Comparison of ENCODE assay signal across 9 cellular contexts in genomic region chr17:75754378-75755204, GRCh38. TPM values are rescaled to one million over a fixed set of nuclear protein-coding genes. Genes with fewer than 3 reads are reported as not detected.
DNase-seq lines count a peak whose midpoint lies in the region; ATAC-seq, FAIRE-seq and TF ChIP-seq lines count a peak whose summit lies in the region.
"Had no signal": no experiment of that assay in that cellular context is flagged by ENCODE, and none has a peak within 500 bp of the region (broad histone marks: within the 10 kb centered on the region; RNA-seq: fewer than 3 reads in every experiment).

No MANE protein-coding gene starts in this region.

- peak overlapping the region; percentile 45 to 72 for H3K4me3 Mint-ChIP-seq in activated T-cell treated with anti-CD3 and anti-CD28 coated beads, Interleukin-2, amount 50 U/mL, for 72 hours

- H3K4me1 Mint-ChIP-seq in activated T-cell treated with anti-CD3 and anti-CD28 coated beads, Interleukin-2, amount 50 U/mL, for 72 hours (ENCODE audit: low read depth), result peaks cover 19% of the 10 kb centered on the region

- peak overlapping the region; percentile 48 for H3K27ac Mint-ChIP-seq in activated T-cell treated with anti-CD3 and anti-CD28 coated beads, Interleukin-2, amount 50 U/mL, for 72 hours

- H3K4me1 ChIP-seq in thoracic aorta (ENCODE audit: control insufficient read depth in 1 of 2, low read depth in 2 of 2), result peaks cover 3 to 28% of the 10 kb centered on the region in 2 donors

- ATAC-seq in activated T-cell treated with anti-CD3 and anti-CD28 coated beads, Interleukin-2, amount 50 U/mL, for 72 hours (replicated peaks in 1 of 2), result no peak
- ATAC-seq in thoracic aorta (ENCODE audit: insufficient number of reproducible peaks, low FRiP score, low read depth), result no peak
- ATAC-seq in HG03135 (IDR thresholded peaks at IDR 0.05; ENCODE audit: unreplicated experiment), result no peak

- H3K27ac ChIP-seq in WERI-Rb-1, result peak overlapping the region; percentile 86
- no peak overlapping the region for H3K27ac ChIP-seq in thoracic aorta

- no peaks in the 10 kb centered on the region for H3K27me3 ChIP-seq in WERI-Rb-1 (ENCODE audit: insufficient read depth, low read depth, severe bottlenecking)
- H3K27me3 ChIP-seq in thoracic aorta (replicated peaks; ENCODE audit: insufficient read depth), result no peaks in the 10 kb centered on the region
- H3K27me3 ChIP-seq: heart right ventricle had no signal

- no peaks in the 10 kb centered on the region for H3K9me3 ChIP-seq in WERI-Rb-1 (ENCODE audit: severe bottlenecking)
- no peaks in the 10 kb centered on the region for H3K9me3 ChIP-seq in thoracic aorta
- H3K9me3 ChIP-seq: heart right ventricle had no signal

- TF ChIP-seq CTCF in WERI-Rb-1 (IDR thresholded peaks at IDR 0.05; ENCODE audit: low read depth, low read length), result no peak
- TF ChIP-seq CTCF in thoracic aorta (IDR thresholded peaks at IDR 0.05), result no peak

- no peaks in the 10 kb centered on the region for H3K9me3 Mint-ChIP-seq in activated T-cell treated with anti-CD3 and anti-CD28 coated beads, Interleukin-2, amount 50 U/mL, for 72 hours

- no peak overlapping the region for H3K4me3 ChIP-seq in WERI-Rb-1 (ENCODE audit: low read depth, low read length)
- peak overlapping the region; percentile 73 for H3K4me3 ChIP-seq in thoracic aorta

- no peak for DNase-seq in activated T-cell treated with anti-CD3 and anti-CD28 coated beads, Interleukin-2, amount 50 U/mL, for 72 hours
- DNase-seq in activated T-cell treated with anti-CD3 and anti-CD28 coated beads, Interleukin-2, amount 50 U/mL, for 48 hours, result no peak
- DNase-seq in WERI-Rb-1, result peak; percentile 54
- peak; percentile 39 for DNase-seq in left kidney (ENCODE audit: low read depth, low spot score)
- no peak for DNase-seq in thoracic aorta (ENCODE audit: low spot score)
- DNase-seq in GM19239 (ENCODE audit: insufficient read length, low spot score), result no peak
- no peak for DNase-seq in GM03348 (ENCODE audit: low spot score)

- H3K36me3 ChIP-seq in WERI-Rb-1 (peaks cover 6% of the 10 kb centered on the region; the same call in 1 of the 2 replicates), thoracic aorta (peaks cover 4% of the 10 kb centered on the region)

- FAIRE-seq in GM19239 (lab: Jason Lieb, UNC), result no peak

- no peaks in the 10 kb centered on the region for H3K36me3 Mint-ChIP-seq in activated T-cell treated with anti-CD3 and anti-CD28 coated beads, Interleukin-2, amount 50 U/mL, for 72 hours (ENCODE audit: insufficient read depth in 2 of 2)

- no peaks in the 10 kb centered on the region for H3K27me3 Mint-ChIP-seq in activated T-cell treated with anti-CD3 and anti-CD28 coated beads, Interleukin-2, amount 50 U/mL, for 72 hours (ENCODE audit: low read depth)

RNA-seq across cellular contexts. Expression of gene GALK1, which starts 10.4 kb away (rescaled TPM):
- 10 to 100 TPM; 41.9 to 51.2 TPM for total RNA-seq in activated T-cell treated with anti-CD3 and anti-CD28 coated beads, Interleukin-2, amount 50 U/mL, for 72 hours
- total RNA-seq in thoracic aorta, result 10 to 100 TPM; 29.6 to 58.3 TPM

RNA-seq across cellular contexts. Expression of gene UNK, which starts 30.0 kb away (rescaled TPM):
- total RNA-seq in activated T-cell treated with anti-CD3 and anti-CD28 coated beads, Interleukin-2, amount 50 U/mL, for 72 hours, result 10 to 100 TPM; 20.7 to 22.6 TPM
- 10 to 100 TPM; 31.0 to 51.7 TPM for total RNA-seq in thoracic aorta

RNA-seq across cellular contexts. Expression of gene ITGB4, which starts 33.3 kb away (rescaled TPM):
- total RNA-seq in activated T-cell treated with anti-CD3 and anti-CD28 coated beads, Interleukin-2, amount 50 U/mL, for 72 hours, result 1 to 10 TPM; 2.7 to 3.5 TPM
- total RNA-seq in thoracic aorta, result 10 to 100 TPM; 11.6 to 21.1 TPM

Comparison
In these comparisons a context has a peak if more than half of its experiments do, and no peak if none do; other contexts are left out.
1. DNase-seq: peak in WERI-Rb-1 (single experiment) and left kidney (single experiment); none in activated T-cell treated with anti-CD3 and anti-CD28 coated beads, Interleukin-2, amount 50 U/mL, for 72 hours (0 of 2), activated T-cell treated with anti-CD3 and anti-CD28 coated beads, Interleukin-2, amount 50 U/mL, for 48 hours (0 of 2), thoracic aorta (single experiment), GM19239 (single experiment) and GM03348 (single experiment).